In genomic region chr17:49952912-49953497, GRCh38 we compare ENCODE assay signal across 1 cellular context.
TF ChIP-seq lines count a peak whose summit lies in the region.

No MANE protein-coding gene starts in this region.

TF ChIP-seq in H1, 55 proteins besides CTCF, POLR2A, EP300 and RAD21:
- TF ChIP-seq SUZ12 (IDR thresholded peaks at IDR 0.05; ENCODE audit: low read length): no peak
- no peak for TF ChIP-seq SRF (IDR thresholded peaks at IDR 0.05; ENCODE audit: low read depth, low read length)
- no peak for TF ChIP-seq ZNF274 (IDR thresholded peaks at IDR 0.05; ENCODE audit: borderline replicate concordance, extremely low read depth, low read length)
- no peak for TF ChIP-seq BCL11A (IDR thresholded peaks at IDR 0.05; ENCODE audit: low read depth in 2 of 2, low read length in 2 of 2)
- no peak for TF ChIP-seq SIN3A (conservative IDR thresholded peaks at IDR 0.05 in 1 of 2, IDR thresholded peaks at IDR 0.05 in 1 of 2; ENCODE audit: low read depth in 1 of 2, low read length in 2 of 2)
- no peak for TF ChIP-seq NRF1 (IDR thresholded peaks at IDR 0.05; ENCODE audit: low read depth, low read length)
- no peak for TF ChIP-seq NANOG (IDR thresholded peaks at IDR 0.05; ENCODE audit: insufficient read depth, low read depth, low read length, poor library complexity, severe bottlenecking)
- no peak for TF ChIP-seq GTF2F1 (IDR thresholded peaks at IDR 0.05; ENCODE audit: borderline replicate concordance, low read depth, low read length)
- no peak for TF ChIP-seq TBP (IDR thresholded peaks at IDR 0.05; ENCODE audit: low read depth, low read length)
- TF ChIP-seq TCF12 (IDR thresholded peaks at IDR 0.05; ENCODE audit: low read depth, low read length): no peak
- TF ChIP-seq BRCA1 (IDR thresholded peaks at IDR 0.05; ENCODE audit: low read depth, low read length): no peak
- no peak for TF ChIP-seq SP4 (IDR thresholded peaks at IDR 0.05; ENCODE audit: low read length)
- TF ChIP-seq RXRA (IDR thresholded peaks at IDR 0.05; ENCODE audit: insufficient read depth, low read depth, low read length): no peak
- TF ChIP-seq, protein P1, sequence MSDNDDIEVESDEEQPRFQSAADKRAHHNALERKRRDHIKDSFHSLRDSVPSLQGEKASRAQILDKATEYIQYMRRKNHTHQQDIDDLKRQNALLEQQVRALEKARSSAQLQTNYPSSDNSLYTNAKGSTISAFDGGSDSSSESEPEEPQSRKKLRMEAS (IDR thresholded peaks at IDR 0.05): no peak
- no peak for TF ChIP-seq CREB1 (IDR thresholded peaks at IDR 0.05)
- TF ChIP-seq EZH2 (IDR thresholded peaks at IDR 0.05; ENCODE audit: low read depth, low read length, severe bottlenecking): no peak
- TF ChIP-seq YY1 (IDR thresholded peaks at IDR 0.05; ENCODE audit: low read depth, low read length): no peak
